In the genomic region with DNA sequence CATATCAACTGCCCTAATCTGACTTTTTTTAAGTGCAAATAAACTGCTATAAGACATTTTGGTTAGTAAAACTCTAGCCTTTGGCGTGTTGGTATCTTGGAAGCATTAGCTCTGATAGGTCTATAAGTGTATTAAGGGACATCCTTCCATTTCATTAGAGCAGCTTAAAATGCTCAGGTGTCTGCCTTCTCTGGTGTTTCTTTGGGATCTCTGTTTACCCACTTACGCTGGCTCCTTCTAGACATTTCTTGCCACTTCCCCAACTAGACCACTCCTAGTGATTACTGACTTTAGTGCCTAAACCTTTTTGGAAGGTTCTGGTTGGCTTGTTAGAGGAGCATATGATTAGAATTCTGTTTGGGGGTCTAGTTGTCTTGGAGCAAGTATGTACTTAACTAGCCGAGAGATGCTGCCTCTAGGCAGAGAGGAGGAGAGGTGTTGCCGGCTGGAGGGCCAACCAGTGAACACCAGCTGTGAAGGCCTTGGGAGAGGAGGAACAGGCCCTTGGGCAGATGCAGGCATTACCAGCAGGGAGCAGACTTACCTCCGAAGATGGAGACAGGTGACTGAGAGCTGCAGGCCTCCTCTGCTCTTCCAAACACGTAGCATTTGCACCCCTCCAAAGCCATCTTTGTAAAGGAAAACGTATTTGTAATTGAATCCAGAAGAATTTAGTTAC, we compare ENCODE assay signal across 20 cellular contexts. TPM values are rescaled to one million over a fixed set of nuclear protein-coding genes. Genes with fewer than 3 reads are reported as not detected.
A peak's percentile ranks its signal among the peaks of the same experiment; 100 is the strongest.
DNase-seq lines count a peak whose midpoint lies in the region; ATAC-seq, FAIRE-seq and TF ChIP-seq lines count a peak whose summit lies in the region.
"Had no signal": no experiment of that assay in that cellular context is flagged by ENCODE, and none has a peak within 500 bp of the region (broad histone marks: within the 10 kb centered on the region; RNA-seq: fewer than 3 reads in every experiment).

No MANE protein-coding gene starts in this region.

- peaks cover 10% of the 10 kb centered on the region for H3K36me3 Mint-ChIP-seq in WTC11
- H3K36me3 Mint-ChIP-seq in naive thymus-derived CD4-positive, alpha-beta T cell, result peaks cover 10 to 24% (median 15%) of the 10 kb centered on the region in 5 donors
- peaks cover 19% of the 10 kb centered on the region for H3K36me3 Mint-ChIP-seq in activated CD4-positive, alpha-beta T cell treated with anti-CD3 and anti-CD28 coated beads, Interleukin-2, amount 10 ng/mL, durations not matched to agents 24 days and 14 days (ENCODE audit: low read depth)

- TF ChIP-seq CTCF in GM10266 (IDR thresholded peaks at IDR 0.05; ENCODE audit: control insufficient read depth, insufficient read depth, low read depth, missing control alignments) (no peak), WTC11 (IDR thresholded peaks at IDR 0.05) (no peak), kidney epithelial cell (IDR thresholded peaks at IDR 0.05; ENCODE audit: insufficient read depth, low read length, poor library complexity, severe bottlenecking) (peak; percentile 7)

- DNase-seq in AG08396 (ENCODE audit: low spot score), result peak; percentile 6
- DNase-seq in GM10266 (ENCODE audit: extremely low spot score), result peak; percentile 27
- DNase-seq in WTC11 (ENCODE audit: low spot score), result peak; percentile 16
- no peak for DNase-seq in kidney epithelial cell (ENCODE audit: low read depth)
- no peak for DNase-seq in substantia nigra (lab: John Stamatoyannopoulos, UW)
- no peak for DNase-seq in small intestine
- DNase-seq in naive thymus-derived CD4-positive, alpha-beta T cell, result no peak
- DNase-seq in activated CD4-positive, alpha-beta T cell treated with anti-CD3 and anti-CD28 coated beads, Interleukin-2, amount 10 ng/mL, durations not matched to agents 24 days and 14 days, result no peak
- DNase-seq: activated CD4-positive, alpha-beta T cell treated with anti-CD3 and anti-CD28 coated beads for 36 hours; activated CD8-positive, alpha-beta memory T cell treated with anti-CD3 and anti-CD28 coated beads, Interleukin-2, amount 50 U/mL, for 48 hours; C1 segment of cervical spinal cord; HCEC 1CT; NCI-H1417; NCI-H446; stimulated activated CD4-positive, alpha-beta T cell treated with anti-CD3 and anti-CD28 coated beads, Interleukin-1b, Interleukin-23, amount 100 ng/mL, for 48 hours had no signal

- CTCF ChIA-PET in WTC11 (lab: Charles Lee), result no interaction called here
- CTCF ChIA-PET in naive thymus-derived CD4-positive, alpha-beta T cell (lab: Charles Lee), result no interaction called here

- no peak overlapping the region for H3K4me3 Mint-ChIP-seq in WTC11
- H3K4me3 Mint-ChIP-seq in naive thymus-derived CD4-positive, alpha-beta T cell, result no peak overlapping the region
- no peak overlapping the region for H3K4me3 Mint-ChIP-seq in activated CD4-positive, alpha-beta T cell treated with anti-CD3 and anti-CD28 coated beads, Interleukin-2, amount 10 ng/mL, durations not matched to agents 24 days and 14 days
- H3K4me3 Mint-ChIP-seq: activated CD4-positive, alpha-beta T cell treated with anti-CD3 and anti-CD28 coated beads for 36 hours; activated naive CD8-positive, alpha-beta T cell; T-helper 2 cell treated with Interferon-gamma antibody and Interleukin-4, amounts not matched to agents 5 μg/mL and 100 μg/mL, for 36 hours had no signal

- H3K36me3 ChIP-seq in kidney epithelial cell (ENCODE audit: control insufficient read depth, insufficient read depth, low read length) (peaks cover 8% of the 10 kb centered on the region), small intestine (ENCODE audit: control insufficient read depth in 2 of 2, insufficient read depth in 2 of 2, low read length in 2 of 2) (peaks cover 14 to 41% of the 10 kb centered on the region in 2 donors)
- H3K36me3 ChIP-seq in naive thymus-derived CD4-positive, alpha-beta T cell (ENCODE audit: control insufficient read depth in 2 of 3, insufficient read depth in 3 of 3, low read length in 3 of 3), result peaks cover 12 to 93% (median 29%) of the 10 kb centered on the region in 3 experiments

- no peak overlapping the region for H3K4me3 ChIP-seq in kidney epithelial cell (ENCODE audit: low read depth, low read length)
- no peak overlapping the region for H3K4me3 ChIP-seq in small intestine (ENCODE audit: low read depth in 1 of 2, low read length in 2 of 2)
- no peak overlapping the region for H3K4me3 ChIP-seq in naive thymus-derived CD4-positive, alpha-beta T cell (ENCODE audit: low read length)
- H3K4me3 ChIP-seq: cardiac muscle cell, lung had no signal

- H3K27me3 Mint-ChIP-seq in WTC11 (ENCODE audit: low read depth), result no peaks in the 10 kb centered on the region
- H3K27me3 Mint-ChIP-seq in naive thymus-derived CD4-positive, alpha-beta T cell, result no peaks in the 10 kb centered on the region
- H3K27me3 Mint-ChIP-seq in activated CD4-positive, alpha-beta T cell treated with anti-CD3 and anti-CD28 coated beads, Interleukin-2, amount 10 ng/mL, durations not matched to agents 24 days and 14 days, result no peaks in the 10 kb centered on the region
- H3K27me3 Mint-ChIP-seq: activated CD4-positive, alpha-beta T cell treated with anti-CD3 and anti-CD28 coated beads for 36 hours; activated naive CD8-positive, alpha-beta T cell had no signal

- H3K27ac Mint-ChIP-seq in WTC11, result no peak overlapping the region
- no peak overlapping the region for H3K27ac Mint-ChIP-seq in naive thymus-derived CD4-positive, alpha-beta T cell
- no peak overlapping the region for H3K27ac Mint-ChIP-seq in activated CD4-positive, alpha-beta T cell treated with anti-CD3 and anti-CD28 coated beads, Interleukin-2, amount 10 ng/mL, durations not matched to agents 24 days and 14 days
- H3K27ac Mint-ChIP-seq: activated CD4-positive, alpha-beta T cell treated with anti-CD3 and anti-CD28 coated beads for 36 hours; T-helper 2 cell treated with Interferon-gamma antibody and Interleukin-4, amounts not matched to agents 5 μg/mL and 100 μg/mL, for 36 hours had no signal

- H3K4me1 ChIP-seq in small intestine (ENCODE audit: control insufficient read depth in 2 of 2, insufficient read depth in 1 of 2, low read depth in 1 of 2, low read length in 1 of 2), result no peaks in the 10 kb centered on the region
- H3K4me1 ChIP-seq in naive thymus-derived CD4-positive, alpha-beta T cell (ENCODE audit: control insufficient read depth in 2 of 2, insufficient read depth in 2 of 2, low read length in 2 of 2), result no peaks in the 10 kb centered on the region

- H3K27me3 ChIP-seq in kidney epithelial cell (ENCODE audit: control insufficient read depth, insufficient read depth, low read length) (no peaks in the 10 kb centered on the region), small intestine (ENCODE audit: control insufficient read depth in 2 of 2, insufficient read depth in 2 of 2, low read length in 2 of 2) (no peaks in the 10 kb centered on the region)
- no peaks in the 10 kb centered on the region for H3K27me3 ChIP-seq in naive thymus-derived CD4-positive, alpha-beta T cell (ENCODE audit: control insufficient read depth in 2 of 2, insufficient read depth in 2 of 2, low read length in 2 of 2)
- H3K27me3 ChIP-seq: cardiac muscle cell had no signal

- WGBS in small intestine, 3 donors, result 85 to 90% (median 89%) methylated on average over 7 of the region's 7 CpGs

- H3K27ac ChIP-seq in substantia nigra (ENCODE audit: low read depth, low read length, poor library complexity, severe bottlenecking) (no peak overlapping the region), small intestine (ENCODE audit: low read depth in 1 of 2, low read length in 1 of 2) (no peak overlapping the region)
- no peak overlapping the region for H3K27ac ChIP-seq in naive thymus-derived CD4-positive, alpha-beta T cell (ENCODE audit: low read depth, low read length)
- H3K27ac ChIP-seq: cardiac muscle cell had no signal

- H3K9me3 Mint-ChIP-seq in WTC11, result no peaks in the 10 kb centered on the region
- no peaks in the 10 kb centered on the region for H3K9me3 Mint-ChIP-seq in naive thymus-derived CD4-positive, alpha-beta T cell
- no peaks in the 10 kb centered on the region for H3K9me3 Mint-ChIP-seq in activated CD4-positive, alpha-beta T cell treated with anti-CD3 and anti-CD28 coated beads, Interleukin-2, amount 10 ng/mL, durations not matched to agents 24 days and 14 days
- H3K9me3 Mint-ChIP-seq: T-helper 2 cell treated with Interferon-gamma antibody and Interleukin-4, amounts not matched to agents 5 μg/mL and 100 μg/mL, for 36 hours had no signal

- H3K9me3 ChIP-seq in small intestine (ENCODE audit: control insufficient read depth, low read depth), result no peaks in the 10 kb centered on the region
- no peaks in the 10 kb centered on the region for H3K9me3 ChIP-seq in naive thymus-derived CD4-positive, alpha-beta T cell (ENCODE audit: control insufficient read depth in 2 of 3, low read length in 3 of 3)

- H3K4me1 Mint-ChIP-seq in WTC11, result no peaks in the 10 kb centered on the region
- H3K4me1 Mint-ChIP-seq in naive thymus-derived CD4-positive, alpha-beta T cell, result peaks cover 0 to 7% (median 0%) of the 10 kb centered on the region in 7 donors
- H3K4me1 Mint-ChIP-seq in activated CD4-positive, alpha-beta T cell treated with anti-CD3 and anti-CD28 coated beads, Interleukin-2, amount 10 ng/mL, durations not matched to agents 24 days and 14 days, result peaks cover 2% of the 10 kb centered on the region
- H3K4me1 Mint-ChIP-seq: activated CD4-positive, alpha-beta T cell treated with anti-CD3 and anti-CD28 coated beads for 36 hours had no signal

- ATAC-seq in WTC11, result peak; percentile 47
- no peak for ATAC-seq in naive thymus-derived CD4-positive, alpha-beta T cell
- ATAC-seq: activated CD4-positive, alpha-beta T cell treated with anti-CD3 and anti-CD28 coated beads for 36 hours had no signal

- no peak for FAIRE-seq in small intestine (lab: Jason Lieb, UNC)

- intact Hi-C loops in naive thymus-derived CD4-positive, alpha-beta T cell (cut with micrococcal nuclease), result no loop called here
- intact Hi-C loops in activated CD4-positive, alpha-beta T cell treated with anti-CD3 and anti-CD28 coated beads, Interleukin-2, amount 10 ng/mL, durations not matched to agents 24 days and 14 days (cut with micrococcal nuclease), result no loop called here

- POLR2A ChIA-PET in WTC11 (lab: Charles Lee), result no interaction called here
- POLR2A ChIA-PET in naive thymus-derived CD4-positive, alpha-beta T cell (lab: Charles Lee), result no interaction called here

RNA-seq across cellular contexts. Expression of a gene that starts 15.2 kb away (rescaled TPM):
- total RNA-seq in WTC11 (2021) (0.11 to 0.48 TPM (median 0.18 TPM) in 3 replicates), kidney epithelial cell (19.6 and 28.9 TPM in 2 replicates)
- 1 to 10 TPM in 1 of 3 donors, under 1 TPM in 1, not detected in 1; 0.18 to 3.1 TPM for polyA plus RNA-seq in small intestine
- total RNA-seq in naive thymus-derived CD4-positive, alpha-beta T cell, result 1 to 10 TPM in 3 of 5 experiments, under 1 TPM in 1, not detected in 1; 0.89 to 2.0 (median 1.2) TPM
- not detected for polyA plus RNA-seq in naive thymus-derived CD4-positive, alpha-beta T cell
- 0.45 TPM in 1 of 2 replicates, not detected in the other for total RNA-seq in activated CD4-positive, alpha-beta T cell treated with anti-CD3 and anti-CD28 coated beads, Interleukin-2, amount 10 ng/mL, durations not matched to agents 24 days and 14 days
- total RNA-seq: subcutaneous adipose tissue had no signal
- polyA plus RNA-seq: cardiac muscle cell had no signal

RNA-seq across cellular contexts. Expression of a gene that starts 44.3 kb away (rescaled TPM):
- total RNA-seq in WTC11 (2021) (27.8 to 30.3 TPM (median 28.5 TPM) in 3 replicates), kidney epithelial cell (26.3 and 29.8 TPM in 2 replicates)
- polyA plus RNA-seq in small intestine, result 1 to 10 TPM; 4.3 to 7.8 (median 5.8) TPM
- 10 to 100 TPM; 35.0 to 42.8 (median 37.9) TPM for total RNA-seq in naive thymus-derived CD4-positive, alpha-beta T cell
- 10 to 100 TPM in 1 of 2 donors, 1 to 10 TPM in 1; 6.0 to 12.7 TPM for polyA plus RNA-seq in naive thymus-derived CD4-positive, alpha-beta T cell
- 39.8 and 41.7 TPM in 2 replicates for total RNA-seq in activated CD4-positive, alpha-beta T cell treated with anti-CD3 and anti-CD28 coated beads, Interleukin-2, amount 10 ng/mL, durations not matched to agents 24 days and 14 days

Comparison
In these comparisons a context has a peak if more than half of its experiments do, and no peak if none do; other contexts are left out.
1. DNase-seq: peak in AG08396 (single experiment), GM10266 (single experiment) and WTC11 (single experiment); none in kidney epithelial cell (single experiment), substantia nigra (0 of 49), small intestine (single experiment), naive thymus-derived CD4-positive, alpha-beta T cell (0 of 9) and activated CD4-positive, alpha-beta T cell treated with anti-CD3 and anti-CD28 coated beads, Interleukin-2, amount 10 ng/mL, durations not matched to agents 24 days and 14 days (single experiment).